17 cellular contexts compared by ENCODE assay signal in genomic region chr19:16358456-16358855, GRCh38. TPM values are rescaled to one million over a fixed set of nuclear protein-coding genes. Genes with fewer than 3 reads are reported as not detected.
DNase-seq lines count a peak whose midpoint lies in the region; ATAC-seq, FAIRE-seq and TF ChIP-seq lines count a peak whose summit lies in the region.
"Had no signal": no experiment of that assay in that cellular context is flagged by ENCODE, and none has a peak within 500 bp of the region (broad histone marks: within the 10 kb centered on the region; RNA-seq: fewer than 3 reads in every experiment).

No MANE protein-coding gene starts in this region.

- ATAC-seq in left cardiac atrium (no peak), heart right ventricle (no peak), Panc1 (0 out of 2 replicates have a peak, but pooled peaks have one; percentile 17)
- ATAC-seq: HepG2 had no signal

- H3K23me2 ChIP-seq in H1 (ENCODE audit: low read depth, low read length) = no peaks in the 10 kb centered on the region

- H4K8ac ChIP-seq in H1 (ENCODE audit: extremely low read depth, insufficient read depth, low read length) = peak overlapping the region; percentile 8; the same call in 1 of the 2 replicates

- H3K18ac ChIP-seq in H1 (ENCODE audit: extremely low read depth, low read length) = no peak overlapping the region

- 96% methylated on average over 15 of the region's 15 CpGs for WGBS in heart right ventricle, 2 donors
- 94% methylated on average over 15 of the region's 15 CpGs; no CpG with 5 or more reads in 1 of the 2 experiments for WGBS in H1 (ENCODE audit: extremely low coverage in 1 of 2, insufficient coverage in 1 of 2, insufficient read length in 1 of 2, insufficient replicate concordance in 2 of 2, low coverage in 1 of 2, low lambda C conversion rate in 2 of 2, missing lambda C conversion rate in 1 of 2), 2 experiments

- no peak overlapping the region for H2BK20ac ChIP-seq in H1 (ENCODE audit: low read length)

- intact Hi-C loops in left cardiac atrium (cut with DNase I) (no loop called here), heart right ventricle (cut with DNase I) (no loop called here), Panc1 (cut with micrococcal nuclease; ENCODE audit: unreplicated experiment) (no loop called here)

- peaks cover 4 to 51% (median 24%) of the 10 kb centered on the region in 9 donors for H3K4me1 ChIP-seq in heart right ventricle
- no peaks in the 10 kb centered on the region for H3K4me1 ChIP-seq in Panc1 (ENCODE audit: control insufficient read depth, insufficient read depth, low read length)
- no peaks in the 10 kb centered on the region; a peak in 1 of 7 replicates for H3K4me1 ChIP-seq in H1 (replicated peaks in 1 of 4; ENCODE audit: control insufficient read depth in 3 of 4, insufficient read depth in 4 of 4, low read length in 3 of 4)

- no peaks in the 10 kb centered on the region for H3K79me1 ChIP-seq in H1 (ENCODE audit: low read depth, low read length)

- H3K4me2 ChIP-seq in H1 (ENCODE audit: insufficient read depth in 1 of 2, low read depth in 2 of 2, low read length in 2 of 2) = no peak overlapping the region

- H3K14ac ChIP-seq in H1 (ENCODE audit: insufficient read length) = no peak overlapping the region

- TF ChIP-seq POLR2A in H1 (IDR thresholded peaks at IDR 0.05; ENCODE audit: control extremely low read depth in 1 of 2, low read depth in 2 of 2, low read length in 2 of 2) = no peak

- no peak for TF ChIP-seq EP300 in H1 (IDR thresholded peaks at IDR 0.05; ENCODE audit: borderline replicate concordance in 1 of 2, low read depth in 2 of 2, low read length in 2 of 2)

- H3K79me2 ChIP-seq in H1 (ENCODE audit: control insufficient read depth in 1 of 2, insufficient read depth in 2 of 2, low read length in 2 of 2) = no peaks in the 10 kb centered on the region

- in situ Hi-C loops in Panc1 (cut with HindIII; ENCODE audit: low pct_unique_long_range_greater_than_20kb, low sequenced_read_pairs) = no loop called here

- CTCF ChIA-PET in Panc1 (lab: Charles Lee) (no interaction called here), H1 (lab: Charles Lee; ENCODE audit: partially characterized antibody) (interaction anchor here (0.9 to 2.3 kb wide), 4 partner anchors 10 to 208 kb away, joined by 3 to 10 read pairs (median 4); no protein-coding TSS in a partner anchor)

- H2AFZ ChIP-seq in H1 (ENCODE audit: low read length) = no peak overlapping the region

- no peak overlapping the region for H3K4ac ChIP-seq in H1 (replicated peaks; ENCODE audit: insufficient read length, low read depth, low read length)

- peaks cover 0 to 38% (median 0%) of the 10 kb centered on the region in 9 donors for H3K36me3 ChIP-seq in heart right ventricle
- no peaks in the 10 kb centered on the region for H3K36me3 ChIP-seq in Panc1 (ENCODE audit: control insufficient read depth, insufficient read depth, low read length)
- H3K36me3 ChIP-seq in H1 (ENCODE audit: control insufficient read depth in 2 of 4, insufficient read depth in 4 of 4, low read length in 3 of 4) = peaks cover 0 to 6% (median 0%) of the 10 kb centered on the region in 4 experiments; a peak in 3 of 8 replicates

- no TSS peak for BruUV-seq in Panc1 (replicated peaks; lab: Mats Ljungman, UMichigan)

- no peak for TF ChIP-seq CTCF in heart right ventricle (IDR thresholded peaks at IDR 0.05)
- no peak for TF ChIP-seq CTCF in Panc1 (IDR thresholded peaks at IDR 0.05)
- TF ChIP-seq CTCF in H1 (IDR thresholded peaks at IDR 0.05; ENCODE audit: control extremely low read depth in 1 of 3, insufficient read depth in 1 of 3, low read depth in 1 of 3, low read length in 3 of 3) = no peak

- no peak overlapping the region for H3K4me3 ChIP-seq in heart right ventricle
- no peak overlapping the region for H3K4me3 ChIP-seq in Panc1 (ENCODE audit: low read depth in 2 of 2, low read length in 2 of 2)
- no peak overlapping the region for H3K4me3 ChIP-seq in H1 (ENCODE audit: extremely low read depth in 1 of 4, insufficient read depth in 2 of 4, low read depth in 3 of 4, low read length in 4 of 4)

- no peak overlapping the region for H2AK5ac ChIP-seq in H1 (ENCODE audit: low read depth, low read length)

- H4K5ac ChIP-seq in H1 (ENCODE audit: insufficient read length, low read depth, low read length) = no peak overlapping the region

- no peaks in the 10 kb centered on the region for H3K9me3 ChIP-seq in heart right ventricle
- H3K9me3 ChIP-seq in Panc1 (ENCODE audit: control insufficient read depth, insufficient read depth, low read depth, low read length) = no peaks in the 10 kb centered on the region
- no peaks in the 10 kb centered on the region for H3K9me3 ChIP-seq in H1 (ENCODE audit: insufficient read depth in 2 of 2, low read depth in 1 of 2, low read length in 1 of 2)

- no peak overlapping the region for H4K91ac ChIP-seq in H1 (replicated peaks; ENCODE audit: insufficient read length, low read length)

- H3K56ac ChIP-seq in H1 (replicated peaks; ENCODE audit: insufficient read length, low read depth, low read length) = no peak overlapping the region

- no peak overlapping the region for H3K23ac ChIP-seq in H1 (ENCODE audit: insufficient read length)

- no peak for FAIRE-seq in H1 (lab: Jason Lieb, UNC)
- FAIRE-seq: H54, HepG2 had no signal

- H2BK15ac ChIP-seq in H1 (ENCODE audit: low read length) = no peak overlapping the region

- H2BK12ac ChIP-seq in H1 (ENCODE audit: low read depth, low read length) = no peak overlapping the region

- H3K27ac ChIP-seq in heart right ventricle = no peak overlapping the region
- H3K27ac ChIP-seq in Panc1 (ENCODE audit: low read length) = no peak overlapping the region
- H3K27ac ChIP-seq in H1 (ENCODE audit: low read depth, low read length) = no peak overlapping the region

- no peaks in the 10 kb centered on the region for H3K27me3 ChIP-seq in heart right ventricle
- no peaks in the 10 kb centered on the region for H3K27me3 ChIP-seq in Panc1 (ENCODE audit: control insufficient read depth, insufficient read depth, low read length)
- no peaks in the 10 kb centered on the region for H3K27me3 ChIP-seq in H1 (replicated peaks in 1 of 4; ENCODE audit: control insufficient read depth in 3 of 4, extremely low read depth in 1 of 4, insufficient read depth in 3 of 4, low read length in 3 of 4)

- TF ChIP-seq RAD21 in H1 (IDR thresholded peaks at IDR 0.05 in 1 of 2, conservative IDR thresholded peaks at IDR 0.05 in 1 of 2; ENCODE audit: low read depth in 2 of 2, low read length in 2 of 2) = no peak

- no peak overlapping the region for H3K9ac ChIP-seq in H1 (replicated peaks in 1 of 4; ENCODE audit: extremely low read depth in 1 of 4, low read depth in 3 of 4, low read length in 3 of 4)

- POLR2A ChIA-PET in Panc1 (lab: Charles Lee) (no interaction called here), H1 (lab: Charles Lee; ENCODE audit: partially characterized antibody) (no interaction called here)

- peaks cover 1% of the 10 kb centered on the region in 2 experiments for H4K20me1 ChIP-seq in H1 (replicated peaks in 1 of 2; ENCODE audit: control insufficient read depth in 1 of 2, insufficient read depth in 2 of 2, low read length in 2 of 2)

- DNase-seq in left cardiac atrium (peak; percentile 10), heart right ventricle (no peak), Panc1 (ENCODE audit: low read depth, low spot score) (no peak), H1 (ENCODE audit: low read depth in 1 of 2, low spot score in 2 of 2) (no peak), NCI-H1105 (lab: John Stamatoyannopoulos, UW) (no peak), NCI-H524 treated with DMSO at 0.1 percent for 48 hours (lab: John Stamatoyannopoulos, UW) (no peak), DMS114 treated with DMSO at 0.1 percent for 48 hours (lab: John Stamatoyannopoulos, UW; ENCODE audit: unreplicated experiment) (no peak)
- DNase-seq: GF-D8, KBM-7, NCI-H1105 treated with DMSO at 0.1 percent for 48 hours, NCI-H1694, NCI-H2107, NCI-H510A, NCI-H774, RPMI8226 had no signal

- no peak overlapping the region for H2BK120ac ChIP-seq in H1 (replicated peaks; ENCODE audit: low read depth, low read length)

- H2BK5ac ChIP-seq in H1 (ENCODE audit: low read depth, low read length) = no peak overlapping the region

TF ChIP-seq in H1, 55 proteins besides CTCF, POLR2A, EP300 and RAD21 (continues in another document):
- TF ChIP-seq SAP30 (IDR thresholded peaks at IDR 0.05; ENCODE audit: insufficient read depth, insufficient replicate concordance, low read length) (no peak), KDM1A (IDR thresholded peaks at IDR 0.05; ENCODE audit: borderline replicate concordance, low read length) (no peak), ZNF274 (IDR thresholded peaks at IDR 0.05; ENCODE audit: borderline replicate concordance, extremely low read depth, low read length) (no peak), SP4 (IDR thresholded peaks at IDR 0.05; ENCODE audit: low read length) (no peak), KDM5A (IDR thresholded peaks at IDR 0.05; ENCODE audit: low read length) (no peak), CTBP2 (IDR thresholded peaks at IDR 0.05; ENCODE audit: borderline replicate concordance, insufficient read depth, insufficient read length, low read length) (no peak), SRF (IDR thresholded peaks at IDR 0.05; ENCODE audit: low read depth, low read length) (no peak)
- TF ChIP-seq, protein P1, sequence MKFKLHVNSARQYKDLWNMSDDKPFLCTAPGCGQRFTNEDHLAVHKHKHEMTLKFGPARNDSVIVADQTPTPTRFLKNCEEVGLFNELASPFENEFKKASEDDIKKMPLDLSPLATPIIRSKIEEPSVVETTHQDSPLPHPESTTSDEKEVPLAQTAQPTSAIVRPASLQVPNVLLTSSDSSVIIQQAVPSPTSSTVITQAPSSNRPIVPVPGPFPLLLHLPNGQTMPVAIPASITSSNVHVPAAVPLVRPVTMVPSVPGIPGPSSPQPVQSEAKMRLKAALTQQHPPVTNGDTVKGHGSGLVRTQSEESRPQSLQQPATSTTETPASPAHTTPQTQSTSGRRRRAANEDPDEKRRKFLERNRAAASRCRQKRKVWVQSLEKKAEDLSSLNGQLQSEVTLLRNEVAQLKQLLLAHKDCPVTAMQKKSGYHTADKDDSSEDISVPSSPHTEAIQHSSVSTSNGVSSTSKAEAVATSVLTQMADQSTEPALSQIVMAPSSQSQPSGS (IDR thresholded peaks at IDR 0.05; ENCODE audit: low read length) = no peak

RNA-seq across cellular contexts. Expression of gene KLF2, which starts 33.8 kb away (rescaled TPM):
- total RNA-seq in left cardiac atrium (10 to 100 TPM; 66.4 to 77.5 TPM), heart right ventricle (10 to 100 TPM; 25.5 to 76.2 (median 50.4) TPM), Panc1 (2021; ENCODE audit: unreplicated experiment) (3.5 TPM)
- polyA plus RNA-seq in heart right ventricle (10 to 100 TPM; 22.4 to 73.5 TPM), H1 (2011; rRNA removed) (0.11 and 0.33 TPM in 2 replicates)
- polyA plus RNA-seq in Panc1 (2012; ENCODE audit: insufficient read length) = 8.4 TPM
- 0.19 and 0.52 TPM in 2 replicates for total RNA-seq in H1 (2021; fragmentation: NEBNext Ultra II Directional; extraction: Animal tissue kit (Norgen Biotek cat#: 25700))
- not detected for polyA plus RNA-seq in H1 (2011; cell fraction: cytosol; rRNA removed)
- polyA plus RNA-seq in H1 (2011; cell fraction: nucleus; rRNA removed) = 0.27 TPM
- 0.17 to 0.43 TPM (median 0.22 TPM) in 3 of 4 replicates, not detected in the other for polyA plus RNA-seq in H1 (2012, experiment 1 of 2)
- 0.35 TPM for polyA plus RNA-seq in H1 (2012, experiment 2 of 2)
- 0.32 TPM for polyA plus RNA-seq in H1 (2013, experiment 1 of 2)
- 0.31 TPM for polyA plus RNA-seq in H1 (2013, experiment 2 of 2)
- polyA minus RNA-seq in H1 (2011; rRNA and poly(A)+ RNA removed) = not detected in 2 replicates
- polyA minus RNA-seq in H1 (2011; cell fraction: cytosol; rRNA and poly(A)+ RNA removed) = not detected
- 0.50 TPM for polyA minus RNA-seq in H1 (2011; cell fraction: nucleus; rRNA and poly(A)+ RNA removed)
- total RNA-seq: HepG2 had no signal
- polyA plus RNA-seq: HepG2 had no signal
